In genomic region chr17:61208301-61209098, GRCh38 we compare ENCODE assay signal across 9 cellular contexts.
DNase-seq lines count a peak whose midpoint lies in the region; ATAC-seq and TF ChIP-seq lines count a peak whose summit lies in the region.
"Had no signal": no experiment of that assay in that cellular context is flagged by ENCODE, and none has a peak within 500 bp of the region (broad histone marks: within the 10 kb centered on the region; RNA-seq: fewer than 3 reads in every experiment).

No MANE protein-coding gene starts in this region.

- no peaks in the 10 kb centered on the region for H3K36me3 Mint-ChIP-seq in type B pancreatic cell

- no peaks in the 10 kb centered on the region for H3K27me3 Mint-ChIP-seq in type B pancreatic cell
- H3K27me3 Mint-ChIP-seq: activated CD4-positive, alpha-beta T cell treated with anti-CD3 and anti-CD28 coated beads, Interleukin-2, amount 10 ng/mL, durations not matched to agents 7 days and 5 days had no signal

- no peak overlapping the region for H3K9ac ChIP-seq in colonic mucosa (ENCODE audit: low read depth in 2 of 2, low read length in 2 of 2)

- ATAC-seq in right lobe of liver (peak; percentile 60 to 78 (median 74)), HG03565 (IDR thresholded peaks at IDR 0.05; ENCODE audit: unreplicated experiment) (no peak)

- H3K27me3 ChIP-seq in colonic mucosa, result no peaks in the 10 kb centered on the region
- no peaks in the 10 kb centered on the region for H3K27me3 ChIP-seq in right lobe of liver

- intact Hi-C loops in colonic mucosa (cut with DNase I), result no loop called here
- intact Hi-C loops in right lobe of liver (cut with DNase I), result no loop called here

- H3K4me1 ChIP-seq in colonic mucosa, result no peaks in the 10 kb centered on the region
- H3K4me1 ChIP-seq in right lobe of liver, result peaks cover 0 to 5% (median 0%) of the 10 kb centered on the region in 4 donors

- H3K4me3 Mint-ChIP-seq in type B pancreatic cell, result peak overlapping the region; percentile 61
- H3K4me3 Mint-ChIP-seq: activated CD4-positive, alpha-beta T cell treated with anti-CD3 and anti-CD28 coated beads, Interleukin-2, amount 10 ng/mL, durations not matched to agents 7 days and 5 days had no signal

- DNase-seq in NCI-H2171 treated with DMSO at 0.1 percent for 48 hours (lab: John Stamatoyannopoulos, UW) (peak; percentile 83), colonic mucosa (no peak), right lobe of liver (no peak), type B pancreatic cell (ENCODE audit: extremely low spot score, unreplicated experiment) (no peak), MV-4-11 (lab: John Stamatoyannopoulos, UW) (no peak)
- DNase-seq in activated CD4-positive, alpha-beta T cell treated with anti-CD3 and anti-CD28 coated beads, Interleukin-2, amount 50 U/mL, for 4 hours, result no peak
- DNase-seq: activated CD4-positive, alpha-beta T cell treated with anti-CD3 and anti-CD28 coated beads, Interleukin-2, amount 10 ng/mL, durations not matched to agents 7 days and 5 days; stimulated activated CD4-positive, alpha-beta T cell treated with anti-CD3 and anti-CD28 coated beads, Interleukin-15, amount 100 ng/mL, for 24 hours had no signal

- H3K27ac ChIP-seq in colonic mucosa, result peak overlapping the region; percentile 33
- peak overlapping the region; percentile 2 to 37 (median 32) for H3K27ac ChIP-seq in right lobe of liver

- no peak for TF ChIP-seq POLR2A in right lobe of liver (IDR thresholded peaks at IDR 0.05)

- no peaks in the 10 kb centered on the region for H3K9me3 Mint-ChIP-seq in type B pancreatic cell

- H3K9me3 ChIP-seq in colonic mucosa (no peaks in the 10 kb centered on the region), right lobe of liver (no peaks in the 10 kb centered on the region)

- peak overlapping the region; percentile 24 for H3K27ac Mint-ChIP-seq in type B pancreatic cell
- H3K27ac Mint-ChIP-seq: activated CD4-positive, alpha-beta T cell treated with anti-CD3 and anti-CD28 coated beads, Interleukin-2, amount 10 ng/mL, durations not matched to agents 7 days and 5 days had no signal

- H3K4me3 ChIP-seq in colonic mucosa (no peak overlapping the region), right lobe of liver (peak overlapping the region in 2 of 3 donors; percentile 17 to 39)

- WGBS in right lobe of liver (ENCODE audit: insufficient coverage, low coverage, low lambda C conversion rate, missing lambda C conversion rate), result 26% methylated on average over 6 of the region's 6 CpGs

- H3K36me3 ChIP-seq in colonic mucosa (no peaks in the 10 kb centered on the region), right lobe of liver (no peaks in the 10 kb centered on the region)

- H3K4me1 Mint-ChIP-seq in type B pancreatic cell (ENCODE audit: unreplicated experiment), result peaks cover 54% of the 10 kb centered on the region

- TF ChIP-seq CTCF in colonic mucosa (IDR thresholded peaks at IDR 0.05) (no peak), right lobe of liver (IDR thresholded peaks at IDR 0.05) (no peak), type B pancreatic cell (conservative IDR thresholded peaks at IDR 0.05) (no peak)
